ENCODE assay signal across 28 cellular contexts in the genomic region with DNA sequence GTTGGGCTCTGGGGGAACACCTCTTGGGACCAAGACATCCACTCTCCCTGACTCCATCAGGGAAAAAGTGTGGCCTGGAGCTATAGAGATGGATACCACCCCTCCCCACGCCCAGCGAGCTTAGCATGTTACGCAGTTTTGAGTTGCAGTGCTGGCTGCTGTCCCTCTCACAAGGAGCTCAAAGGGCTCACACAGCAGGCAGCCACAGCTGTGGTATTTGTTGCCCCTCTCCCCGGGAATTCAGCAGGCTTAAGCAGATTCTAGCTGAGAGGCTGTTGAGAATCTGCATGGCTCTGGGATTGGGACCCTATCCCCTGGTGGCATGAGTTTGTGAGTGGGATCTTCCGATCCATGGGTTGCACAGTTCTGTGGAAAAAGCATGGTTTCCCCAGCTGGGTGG.
"Had no signal": no experiment of that assay in that cellular context is flagged by ENCODE, and none has a peak within 500 bp of the region (broad histone marks: within the 10 kb centered on the region; RNA-seq: fewer than 3 reads in every experiment).

No MANE protein-coding gene starts in this region.

- H3K27me3 ChIP-seq: dorsolateral prefrontal cortex, gastrocnemius medialis, left lung, neutrophil, right lobe of liver, tibial nerve, upper lobe of right lung, uterus had no signal

- H3K79me2 ChIP-seq: parathyroid adenoma had no signal

- H3K4me3 ChIP-seq: dorsolateral prefrontal cortex, gastrocnemius medialis, left lung, right lobe of liver, thoracic aorta, tibial nerve, upper lobe of right lung, uterus had no signal

- H3K27ac ChIP-seq: dorsolateral prefrontal cortex, epithelial cell of prostate, gastrocnemius medialis, left lung, neutrophil, parathyroid adenoma, right lobe of liver, thoracic aorta, tibial nerve, upper lobe of right lung, uterus had no signal

- H3K27ac Mint-ChIP-seq: naive thymus-derived CD4-positive, alpha-beta T cell; nephron progenitor cell; progenitor cell of endocrine pancreas; stimulated activated naive B cell treated with anti-CD40 and anti-IgM and Interleukin-4, amounts not matched to agents 10 μg/mL and 1 μg/mL and 100 μg/mL, for 72 hours; stimulated activated naive CD8-positive, alpha-beta T cell treated with anti-CD3 and anti-CD28 coated beads, Interleukin-15, Interleukin-2, amounts not matched to agents 100 ng/mL and 50 ng/mL, for 24 hours had no signal

- H3K9me3 ChIP-seq: gastrocnemius medialis, neutrophil, right lobe of liver, upper lobe of right lung, uterus had no signal

- H3K27me3 Mint-ChIP-seq: naive thymus-derived CD4-positive, alpha-beta T cell; progenitor cell of endocrine pancreas; stimulated activated naive B cell treated with anti-CD40 and anti-IgM and Interleukin-4, amounts not matched to agents 10 μg/mL and 1 μg/mL and 100 μg/mL, for 72 hours had no signal

- H2AFZ ChIP-seq: parathyroid adenoma had no signal

- H3K4me3 Mint-ChIP-seq: naive thymus-derived CD4-positive, alpha-beta T cell; nephron progenitor cell; stimulated activated naive B cell treated with anti-CD40 and anti-IgM and Interleukin-4, amounts not matched to agents 10 μg/mL and 1 μg/mL and 100 μg/mL, for 72 hours; stimulated activated naive CD8-positive, alpha-beta T cell treated with anti-CD3 and anti-CD28 coated beads, Interleukin-15, Interleukin-2, amounts not matched to agents 100 ng/mL and 50 ng/mL, for 24 hours had no signal

- H3K36me3 Mint-ChIP-seq: stimulated activated naive B cell treated with anti-CD40 and anti-IgM and Interleukin-4, amounts not matched to agents 10 μg/mL and 1 μg/mL and 100 μg/mL, for 72 hours had no signal

- H3K4me1 ChIP-seq: gastrocnemius medialis, left lung, parathyroid adenoma, right lobe of liver, tibial nerve, upper lobe of right lung, uterus had no signal

- ATAC-seq: esophagus mucosa; gastrocnemius medialis; left cardiac atrium; left lung; naive thymus-derived CD4-positive, alpha-beta T cell; right lobe of liver; stimulated activated naive B cell treated with anti-CD40 and anti-IgM and Interleukin-4, amounts not matched to agents 10 μg/mL and 1 μg/mL and 100 μg/mL, for 72 hours; upper lobe of right lung had no signal

- DNase-seq: dorsolateral prefrontal cortex; effector CD4-positive, alpha-beta T cell; foreskin fibroblast; gastrocnemius medialis; head of caudate nucleus; left cardiac atrium; mesenchymal stem cell; midbrain; naive thymus-derived CD4-positive, alpha-beta T cell; nephron progenitor cell; right lobe of liver; small intestine; stimulated activated CD4-positive, alpha-beta T cell treated with anti-CD3 and anti-CD28 coated beads, Interleukin-15, amount 100 ng/mL, for 24 hours; stimulated activated CD4-positive, alpha-beta T cell treated with anti-CD3 and anti-CD28 coated beads, Interleukin-2, amount 100 ng/mL, for 48 hours; stimulated activated naive B cell treated with anti-CD40 and anti-IgM and Interleukin-4, amounts not matched to agents 10 μg/mL and 1 μg/mL and 100 μg/mL, for 72 hours; upper lobe of right lung; uterus had no signal

- H3K9ac ChIP-seq: parathyroid adenoma had no signal

- H3K4me1 Mint-ChIP-seq: naive thymus-derived CD4-positive, alpha-beta T cell; stimulated activated naive B cell treated with anti-CD40 and anti-IgM and Interleukin-4, amounts not matched to agents 10 μg/mL and 1 μg/mL and 100 μg/mL, for 72 hours had no signal

- FAIRE-seq: colon, islet of Langerhans, small intestine had no signal

- H3K36me3 ChIP-seq: gastrocnemius medialis, left lung, neutrophil, right lobe of liver, thoracic aorta, tibial nerve, upper lobe of right lung, uterus had no signal
